In the genomic region with DNA sequence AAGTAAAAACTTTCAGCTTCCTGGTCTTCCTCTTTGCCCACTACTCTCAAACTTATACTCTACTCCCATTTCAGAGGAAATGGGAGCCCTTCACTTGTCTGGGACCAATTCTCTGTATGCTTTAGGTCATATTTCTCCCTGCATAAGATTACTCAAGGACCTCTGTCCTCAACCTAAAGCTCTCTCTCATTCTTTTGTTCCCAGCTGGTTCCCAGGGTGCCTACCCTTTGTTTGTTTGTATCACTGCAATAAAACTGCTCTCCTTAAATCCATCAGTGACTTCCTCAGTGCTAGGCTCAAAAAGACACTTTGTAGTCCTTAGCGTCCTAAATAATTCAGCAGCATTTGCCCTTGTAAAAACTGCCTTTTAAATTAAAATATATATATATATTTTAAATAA, we compare ENCODE assay signal across 10 cellular contexts. TPM values are rescaled to one million over a fixed set of nuclear protein-coding genes. Genes with fewer than 3 reads are reported as not detected.
DNase-seq lines count a peak whose midpoint lies in the region; ATAC-seq and TF ChIP-seq lines count a peak whose summit lies in the region.
"Had no signal": no experiment of that assay in that cellular context is flagged by ENCODE, and none has a peak within 500 bp of the region (broad histone marks: within the 10 kb centered on the region; RNA-seq: fewer than 3 reads in every experiment).

No MANE protein-coding gene starts in this region.

- peaks cover 17% of the 10 kb centered on the region for H3K4me1 ChIP-seq in A673 (ENCODE audit: insufficient read depth, low read length, poor library complexity, severe bottlenecking)

- H3K36me3 Mint-ChIP-seq in Calu3 (ENCODE audit: insufficient read depth, unreplicated experiment) = peaks cover 76% of the 10 kb centered on the region
- H3K36me3 Mint-ChIP-seq in immature natural killer cell = peaks cover 16 to 31% (median 27%) of the 10 kb centered on the region in 3 donors

- H3K4me3 ChIP-seq in A673 (ENCODE audit: low read depth, low read length, poor library complexity, severe bottlenecking) = no peak overlapping the region
- no peak overlapping the region for H3K4me3 ChIP-seq in SU-DHL-6 (ENCODE audit: insufficient read depth, low read length, poor library complexity, severe bottlenecking)
- H3K4me3 ChIP-seq: SJSA1 had no signal

- peak overlapping the region; percentile 94 for H3K4me2 ChIP-seq in SU-DHL-6 (ENCODE audit: low read depth, low read length, poor library complexity, severe bottlenecking)

- H3K27ac ChIP-seq in A673 (ENCODE audit: low read depth, low read length, poor library complexity, severe bottlenecking) = no peak overlapping the region
- H3K27ac ChIP-seq in SU-DHL-6 (ENCODE audit: low read depth, low read length) = no peak overlapping the region
- H3K27ac ChIP-seq: SJSA1 had no signal

- H3K79me2 ChIP-seq in SU-DHL-6 (ENCODE audit: insufficient read depth, low read length) = peaks cover 54% of the 10 kb centered on the region

- no peak overlapping the region for H2AFZ ChIP-seq in SU-DHL-6 (ENCODE audit: low read depth, low read length, severe bottlenecking)

- H3K4me3 Mint-ChIP-seq in Calu3 (ENCODE audit: low read depth, unreplicated experiment) (peak overlapping the region; percentile 99), immature natural killer cell (peak overlapping the region; percentile 60 to 75 (median 68))

- intact Hi-C loops in A673 (cut with micrococcal nuclease; ENCODE audit: unreplicated experiment) (no loop called here), Calu3 (cut with micrococcal nuclease; ENCODE audit: unreplicated experiment) (no loop called here)

- peaks cover 8% of the 10 kb centered on the region; the same call in 1 of the 2 replicates for H4K20me1 ChIP-seq in SU-DHL-6 (ENCODE audit: low read depth, low read length)

- DNase-seq in A673 (ENCODE audit: low spot score) = peak; percentile 37
- DNase-seq in Calu3 = no peak
- DNase-seq in immature natural killer cell = no peak
- no peak for DNase-seq in GM03348 (ENCODE audit: low spot score)
- DNase-seq in epidermal melanocyte (ENCODE audit: insufficient read length, low spot score) = no peak

- POLR2A ChIA-PET in A673 (lab: Charles Lee; ENCODE audit: low non-redundant PET) = no interaction called here

- H3K4me1 Mint-ChIP-seq in Calu3 (ENCODE audit: low read depth, unreplicated experiment) (peaks cover 58% of the 10 kb centered on the region), immature natural killer cell (peaks cover 46 to 88% of the 10 kb centered on the region in 2 donors)

- H3K9me3 ChIP-seq in A673 (ENCODE audit: low read depth, low read length, poor library complexity, severe bottlenecking) (no peaks in the 10 kb centered on the region), SU-DHL-6 (ENCODE audit: insufficient read depth, low read length) (no peaks in the 10 kb centered on the region)
- H3K9me3 ChIP-seq: SJSA1 had no signal

- no peak overlapping the region for H3K9ac ChIP-seq in SU-DHL-6 (ENCODE audit: low read length)

- no peaks in the 10 kb centered on the region for H3K27me3 Mint-ChIP-seq in Calu3 (ENCODE audit: unreplicated experiment)
- H3K27me3 Mint-ChIP-seq in immature natural killer cell (ENCODE audit: low read depth in 3 of 3) = peaks cover 0 to 8% (median 7%) of the 10 kb centered on the region in 3 donors

- H3K36me3 ChIP-seq in A673 (ENCODE audit: insufficient read depth, low read length, poor library complexity, severe bottlenecking) (peaks cover 50% of the 10 kb centered on the region), SU-DHL-6 (ENCODE audit: low read length) (peaks cover 28% of the 10 kb centered on the region)

- H3K27ac Mint-ChIP-seq in Calu3 (ENCODE audit: unreplicated experiment) (no peak overlapping the region), immature natural killer cell (peak overlapping the region in 5 of 6 donors; percentile 34 to 82 (median 77))

- CTCF ChIA-PET in A673 (lab: Charles Lee) = no interaction called here
- CTCF ChIA-PET in Calu3 (lab: Charles Lee) = interaction anchor here (0.5 to 1.0 kb wide), 4 partner anchors 19 to 170 kb away, joined by 3 to 11 read pairs (median 4); a partner anchor contains a TSS

- no peaks in the 10 kb centered on the region for H3K27me3 ChIP-seq in A673 (replicated peaks; ENCODE audit: insufficient read depth, low read depth, low read length, poor library complexity)
- no peaks in the 10 kb centered on the region for H3K27me3 ChIP-seq in SU-DHL-6 (ENCODE audit: low read length)
- H3K27me3 ChIP-seq: SJSA1 had no signal

- no peaks in the 10 kb centered on the region for H3K9me2 ChIP-seq in SU-DHL-6 (replicated peaks; ENCODE audit: insufficient read depth, low read length)

- H3K9me3 Mint-ChIP-seq in Calu3 (ENCODE audit: low read depth, unreplicated experiment) = no peaks in the 10 kb centered on the region
- H3K9me3 Mint-ChIP-seq in immature natural killer cell = no peaks in the 10 kb centered on the region

- TF ChIP-seq CTCF in A673 (conservative IDR thresholded peaks at IDR 0.05; ENCODE audit: low read depth, low read length) = no peak
- no peak for TF ChIP-seq CTCF in Calu3 (IDR thresholded peaks at IDR 0.05; ENCODE audit: unreplicated experiment)
- TF ChIP-seq CTCF in SU-DHL-6 (IDR thresholded peaks at IDR 0.05; ENCODE audit: insufficient read depth, low read length, poor library complexity, severe bottlenecking) = no peak

- ATAC-seq in GM18517 (IDR thresholded peaks at IDR 0.05; ENCODE audit: unreplicated experiment) (no peak), HG02763 (IDR thresholded peaks at IDR 0.05; ENCODE audit: unreplicated experiment) (no peak)

- no peaks in the 10 kb centered on the region for H3F3A ChIP-seq in SU-DHL-6 (ENCODE audit: insufficient read depth)

- no TSS peak for BruUV-seq in A673 (replicated peaks; lab: Mats Ljungman, UMichigan)
- BruUV-seq in Calu3 (replicated peaks; lab: Mats Ljungman, UMichigan) = no TSS peak

RNA-seq across cellular contexts. Expression of a gene that starts 2.9 kb away (rescaled TPM):
- total RNA-seq in A673 (2021) (125 and 135 TPM in 2 replicates), Calu3 (2022) (110 and 114 TPM in 2 replicates)
- 10 to 100 TPM; 20.2 to 32.1 (median 26.0) TPM for polyA plus RNA-seq in immature natural killer cell

RNA-seq across cellular contexts. Expression of a gene that starts 19.1 kb away (rescaled TPM):
- total RNA-seq in A673 (2021) (0.33 TPM in 1 of 2 replicates, not detected in the other), Calu3 (2022) (0.29 and 0.71 TPM in 2 replicates)
- polyA plus RNA-seq in immature natural killer cell = 1 to 10 TPM in 1 of 3 donors, under 1 TPM in 2; 0.23 to 2.0 (median 0.24) TPM
- total RNA-seq: M059J, SJSA1 had no signal

RNA-seq across cellular contexts. Expression of a gene that starts 34.4 kb away (rescaled TPM):
- total RNA-seq in A673 (2021) (4.7 and 5.2 TPM in 2 replicates), Calu3 (2022) (17.5 and 20.3 TPM in 2 replicates)
- polyA plus RNA-seq in immature natural killer cell = 1 to 10 TPM in 2 of 3 donors, under 1 TPM in 1; 0.82 to 5.9 (median 1.4) TPM

RNA-seq across cellular contexts. Expression of a gene that starts 34.7 kb away (rescaled TPM):
- total RNA-seq in A673 (2021) (39.7 and 41.9 TPM in 2 replicates), Calu3 (2022) (82.8 and 86.7 TPM in 2 replicates)
- polyA plus RNA-seq in immature natural killer cell = 100 to 1,000 TPM; 219 to 304 (median 265) TPM
